19 cellular contexts compared by ENCODE assay signal in the genomic region with DNA sequence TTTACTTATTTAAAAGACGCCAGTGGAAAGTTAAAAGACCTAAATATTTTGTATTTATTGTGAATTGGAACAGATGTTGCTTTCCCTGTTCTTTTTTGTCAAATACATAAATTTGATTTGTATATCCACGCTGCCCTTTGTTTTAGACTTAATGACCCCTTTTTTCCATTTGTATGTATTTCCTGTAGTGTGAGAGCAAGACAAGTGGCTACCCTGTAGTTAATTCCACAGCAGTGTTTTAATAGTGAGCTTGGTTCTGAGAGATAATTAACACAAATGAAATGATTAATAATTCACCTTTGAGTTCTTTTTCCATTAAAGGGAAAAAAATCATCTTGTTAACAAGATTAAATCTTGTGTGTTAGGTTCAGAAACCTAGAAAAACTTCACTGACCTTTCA.
"Had no signal": no experiment of that assay in that cellular context is flagged by ENCODE, and none has a peak within 500 bp of the region (broad histone marks: within the 10 kb centered on the region; RNA-seq: fewer than 3 reads in every experiment).

No MANE protein-coding gene starts in this region.

- H3K36me3 ChIP-seq: heart left ventricle, left lung, lower lobe of right lung, suprapubic skin, tibial artery had no signal

- H3K27ac Mint-ChIP-seq: memory B cell, mesothelial cell of epicardium, natural killer cell had no signal

- H3K4me1 Mint-ChIP-seq: memory B cell, natural killer cell had no signal

- H3K4me3 ChIP-seq: coronary artery, heart left ventricle, left lung, lower lobe of right lung, smooth muscle cell, suprapubic skin, tibial artery had no signal

- H3K4me1 ChIP-seq: left lung, tibial artery had no signal

- DNase-seq: central memory CD4-positive, alpha-beta T cell; effector memory CD4-positive, alpha-beta T cell; foreskin melanocyte; heart left ventricle; hippocampal formation; kidney glomerular epithelial cell; left lung; lower lobe of right lung; natural killer cell; posterior cingulate gyrus; stimulated activated CD4-positive, alpha-beta T cell treated with anti-CD3 and anti-CD28 coated beads, Interleukin-2, amount 100 ng/mL, for 48 hours; stimulated activated naive CD4-positive, alpha-beta T cell treated with Interleukin-2 at 50 U/mL for 16 hours; tibial artery had no signal

- H3K27ac ChIP-seq: coronary artery, left lung, lower lobe of right lung, suprapubic skin, tibial artery had no signal

- H3K9me3 Mint-ChIP-seq: memory B cell, mesothelial cell of epicardium, natural killer cell, neural crest cell had no signal

- H3K4me3 Mint-ChIP-seq: memory B cell, mesothelial cell of epicardium, natural killer cell, neural crest cell had no signal

- H3K9me3 ChIP-seq: heart left ventricle, left lung, lower lobe of right lung, suprapubic skin, tibial artery had no signal

- H3K27me3 ChIP-seq: heart left ventricle, left lung, suprapubic skin, tibial artery had no signal

- H3K36me3 Mint-ChIP-seq: memory B cell, natural killer cell had no signal

- ATAC-seq: heart left ventricle, left lung, lower lobe of right lung, natural killer cell had no signal
